Comparison of ENCODE assay signal across 17 cellular contexts in genomic region chr17:13520899-13521572, GRCh38.
A peak's percentile ranks its signal among the peaks of the same experiment; 100 is the strongest.
DNase-seq lines count a peak whose midpoint lies in the region; TF ChIP-seq lines count a peak whose summit lies in the region.
"Had no signal": no experiment of that assay in that cellular context is flagged by ENCODE, and none has a peak within 500 bp of the region (broad histone marks: within the 10 kb centered on the region; RNA-seq: fewer than 3 reads in every experiment).

No MANE protein-coding gene starts in this region.

- TF ChIP-seq CTCF in GM06990 (IDR thresholded peaks at IDR 0.05; ENCODE audit: insufficient read depth, low read length, poor library complexity, severe bottlenecking) = no peak
- TF ChIP-seq CTCF in WERI-Rb-1 (IDR thresholded peaks at IDR 0.05; ENCODE audit: low read depth, low read length) = no peak
- TF ChIP-seq CTCF in CD14-positive monocyte (IDR thresholded peaks at IDR 0.05) = no peak

- H3K27me3 ChIP-seq in GM06990 (replicated peaks; ENCODE audit: control insufficient read depth, insufficient read depth, low read length) (no peaks in the 10 kb centered on the region), WERI-Rb-1 (ENCODE audit: insufficient read depth, low read depth, severe bottlenecking) (no peaks in the 10 kb centered on the region)
- H3K27me3 ChIP-seq: pancreas, testis had no signal

- intact Hi-C loops in CD14-positive monocyte (cut with micrococcal nuclease) = no loop called here
- intact Hi-C loops in posterior vena cava (cut with DNase I) = no loop called here

- H3K9me3 Mint-ChIP-seq in CD14-positive monocyte = peaks cover 0 to 4% (median 2%) of the 10 kb centered on the region in 7 donors
- H3K9me3 Mint-ChIP-seq: activated naive CD4-positive, alpha-beta T cell treated with anti-CD3 and anti-CD28 coated beads, Interleukin-2, amount 50 U/mL, for 72 hours had no signal

- H3K27me3 Mint-ChIP-seq in CD14-positive monocyte (ENCODE audit: low read depth in 3 of 3) = no peaks in the 10 kb centered on the region

- peaks cover 3% of the 10 kb centered on the region for H3K9me3 ChIP-seq in WERI-Rb-1 (ENCODE audit: severe bottlenecking)
- H3K9me3 ChIP-seq: pancreas, testis had no signal

- H3K36me3 Mint-ChIP-seq in CD14-positive monocyte = no peaks in the 10 kb centered on the region
- H3K36me3 Mint-ChIP-seq: activated naive CD4-positive, alpha-beta T cell treated with anti-CD3 and anti-CD28 coated beads, Interleukin-2, amount 50 U/mL, for 72 hours had no signal

- H3K27ac Mint-ChIP-seq in CD14-positive monocyte = no peak overlapping the region
- H3K27ac Mint-ChIP-seq: activated naive CD4-positive, alpha-beta T cell treated with anti-CD3 and anti-CD28 coated beads, Interleukin-2, amount 50 U/mL, for 72 hours had no signal

- no peaks in the 10 kb centered on the region for H3K4me1 Mint-ChIP-seq in CD14-positive monocyte

- H3K4me3 Mint-ChIP-seq in CD14-positive monocyte = no peak overlapping the region

- no peak overlapping the region for H3K27ac ChIP-seq in WERI-Rb-1
- H3K27ac ChIP-seq: pancreas, SK-N-MC, testis had no signal

- H3K4me3 ChIP-seq in GM06990 (replicated peaks; ENCODE audit: low read depth, low read length) (no peak overlapping the region), WERI-Rb-1 (ENCODE audit: low read depth, low read length) (no peak overlapping the region)
- H3K4me3 ChIP-seq: pancreas, SK-N-MC, testis had no signal

- H3K36me3 ChIP-seq in GM06990 (ENCODE audit: control insufficient read depth, insufficient read depth, low read length) (no peaks in the 10 kb centered on the region), WERI-Rb-1 (no peaks in the 10 kb centered on the region)
- H3K36me3 ChIP-seq: pancreas had no signal

- DNase-seq in A172 (ENCODE audit: low spot score) = peak; percentile 81
- peak; percentile 29 for DNase-seq in GM06990 (ENCODE audit: extremely low read depth, insufficient read length)
- DNase-seq in WERI-Rb-1 = peak; percentile 40
- peak; percentile 65 for DNase-seq in fibroblast of the conjunctiva (ENCODE audit: low read depth)
- no peak for DNase-seq in NCI-H128 (lab: John Stamatoyannopoulos, UW; ENCODE audit: unreplicated experiment)
- no peak for DNase-seq in CD14-positive monocyte (ENCODE audit: low spot score)
- DNase-seq in posterior vena cava (ENCODE audit: low spot score) = no peak
- no peak for DNase-seq in GDM1 (lab: John Stamatoyannopoulos, UW)
- DNase-seq: ACHN; activated CD8-positive, alpha-beta memory T cell treated with anti-CD3 and anti-CD28 coated beads, Interleukin-2, amount 50 U/mL, for 4 hours; DMS153; MM.1S; NK-92 treated with Interleukin-12 subunit alpha and Interleukin-12 subunit beta, amount 100 ng/mL, for 24 hours; pancreas; testis had no signal

Comparison
In these comparisons a context has a peak if more than half of its experiments do, and no peak if none do; other contexts are left out.
1. DNase-seq: peak in A172 (single experiment), GM06990 (single experiment), WERI-Rb-1 (single experiment) and fibroblast of the conjunctiva (single experiment); none in NCI-H128 (single experiment), CD14-positive monocyte (single experiment), posterior vena cava (single experiment) and GDM1 (single experiment).